9 cellular contexts compared by ENCODE assay signal in genomic region chr19:920051-920857, GRCh38. TPM values are rescaled to one million over a fixed set of nuclear protein-coding genes. Genes with fewer than 3 reads are reported as not detected.
A peak's percentile ranks its signal among the peaks of the same experiment; 100 is the strongest.
DNase-seq lines count a peak whose midpoint lies in the region; ATAC-seq, FAIRE-seq and TF ChIP-seq lines count a peak whose summit lies in the region.
"Had no signal": no experiment of that assay in that cellular context is flagged by ENCODE, and none has a peak within 500 bp of the region (broad histone marks: within the 10 kb centered on the region; RNA-seq: fewer than 3 reads in every experiment).

No MANE protein-coding gene starts in this region.

- no peaks in the 10 kb centered on the region for H3K9me2 ChIP-seq in SU-DHL-6 (replicated peaks; ENCODE audit: insufficient read depth, low read length)

- H3K79me2 ChIP-seq in ACC112 (ENCODE audit: control insufficient read depth, insufficient read depth, low read length, unreplicated experiment) (no peaks in the 10 kb centered on the region), SU-DHL-6 (ENCODE audit: insufficient read depth, low read length) (no peaks in the 10 kb centered on the region)

- DNase-seq in H7 (peak; percentile 93), adipocyte (ENCODE audit: low read depth) (peak; percentile 54), natural killer cell (peak; percentile 47), medulla oblongata (ENCODE audit: extremely low spot score) (no peak), RCC 7860 (ENCODE audit: low spot score) (no peak)

- peak overlapping the region; percentile 86 for H3K4me3 Mint-ChIP-seq in natural killer cell

- no peak overlapping the region for H2AFZ ChIP-seq in ACC112 (ENCODE audit: low read length, unreplicated experiment)
- no peak overlapping the region for H2AFZ ChIP-seq in SU-DHL-6 (ENCODE audit: low read depth, low read length, severe bottlenecking)

- no peaks in the 10 kb centered on the region for H3K36me3 Mint-ChIP-seq in natural killer cell

- peaks cover 4% of the 10 kb centered on the region; the same call in 1 of the 2 replicates for H3F3A ChIP-seq in SU-DHL-6 (ENCODE audit: insufficient read depth)

- H3K9me3 ChIP-seq in SU-DHL-6 (ENCODE audit: insufficient read depth, low read length) (no peaks in the 10 kb centered on the region), adipocyte (ENCODE audit: control insufficient read depth, low read length) (no peaks in the 10 kb centered on the region)

- peak overlapping the region; percentile 37 for H3K4me3 ChIP-seq in ACC112 (ENCODE audit: low read depth, low read length)
- H3K4me3 ChIP-seq in H7 (ENCODE audit: insufficient read depth, low read depth, low read length): peak overlapping the region; percentile 39
- H3K4me3 ChIP-seq in SU-DHL-6 (ENCODE audit: insufficient read depth, low read length, poor library complexity, severe bottlenecking): no peak overlapping the region
- no peak overlapping the region for H3K4me3 ChIP-seq in adipocyte (ENCODE audit: low read length)

- intact Hi-C loops in natural killer cell (cut with micrococcal nuclease): loop anchor here (2.0 to 10.0 kb wide), 2 partner anchors 149 to 325 kb away; partner anchors contain the start of genes ATP5F1D and MIDN

- TF ChIP-seq CTCF in SU-DHL-6 (IDR thresholded peaks at IDR 0.05; ENCODE audit: insufficient read depth, low read length, poor library complexity, severe bottlenecking) (no peak), natural killer cell (IDR thresholded peaks at IDR 0.05) (no peak)

- peak; percentile 11 to 31 (median 14) for ATAC-seq in natural killer cell
- ATAC-seq in HG03196 (IDR thresholded peaks at IDR 0.05; ENCODE audit: unreplicated experiment): no peak

- peak overlapping the region in 1 of 2 donors; percentile 21 for H3K27ac Mint-ChIP-seq in natural killer cell

- H3K36me3 ChIP-seq in ACC112 (ENCODE audit: insufficient read depth, low read length) (no peaks in the 10 kb centered on the region), H7 (replicated peaks; ENCODE audit: control insufficient read depth, insufficient read depth, low read length) (no peaks in the 10 kb centered on the region), SU-DHL-6 (ENCODE audit: low read length) (no peaks in the 10 kb centered on the region), adipocyte (ENCODE audit: control insufficient read depth, insufficient read depth, low read length, severe bottlenecking) (no peaks in the 10 kb centered on the region)

- peaks cover 10 to 14% of the 10 kb centered on the region in 2 donors for H3K4me1 Mint-ChIP-seq in natural killer cell

- H3K9ac ChIP-seq in SU-DHL-6 (ENCODE audit: low read length): no peak overlapping the region
- H3K9ac ChIP-seq in adipocyte (ENCODE audit: low read length): no peak overlapping the region

- no peaks in the 10 kb centered on the region for H3K9me3 Mint-ChIP-seq in natural killer cell

- H3K4me1 ChIP-seq in ACC112 (ENCODE audit: control insufficient read depth, insufficient read depth, low read length, unreplicated experiment) (peaks cover 5% of the 10 kb centered on the region), adipocyte (ENCODE audit: control insufficient read depth, insufficient read depth, low read length) (peaks cover 7% of the 10 kb centered on the region)

- H3K27me3 ChIP-seq in ACC112 (ENCODE audit: insufficient read depth, low read length) (peaks cover 35% of the 10 kb centered on the region), H7 (ENCODE audit: control insufficient read depth, insufficient read depth, low read length) (peaks cover 54% of the 10 kb centered on the region), SU-DHL-6 (ENCODE audit: low read length) (no peaks in the 10 kb centered on the region), adipocyte (replicated peaks; ENCODE audit: control insufficient read depth, insufficient read depth, low read length) (peaks cover 5% of the 10 kb centered on the region)

- H4K20me1 ChIP-seq in SU-DHL-6 (ENCODE audit: low read depth, low read length): no peaks in the 10 kb centered on the region

- H3K4me2 ChIP-seq in SU-DHL-6 (ENCODE audit: low read depth, low read length, poor library complexity, severe bottlenecking): peak overlapping the region; percentile 36

- FAIRE-seq in RCC 7860 (lab: Jason Lieb, UNC): no peak
- FAIRE-seq: endometrium had no signal

- H3K27ac ChIP-seq in ACC112 (ENCODE audit: low read depth, low read length) (no peak overlapping the region), SU-DHL-6 (ENCODE audit: low read depth, low read length) (no peak overlapping the region)

- H3K27me3 Mint-ChIP-seq in natural killer cell (ENCODE audit: low read depth in 2 of 2): peaks cover 0 to 5% of the 10 kb centered on the region in 2 donors

RNA-seq across cellular contexts. Expression of gene KISS1R, which starts 3.1 kb away (rescaled TPM):
- total RNA-seq in H7 (2014; rRNA removed; shearing (Covaris generic)): 0.67 and 1.4 TPM in 2 replicates
- under 1 TPM in 1 of 3 donors, not detected in 2; 0.31 TPM for total RNA-seq in natural killer cell

RNA-seq across cellular contexts. Expression of gene ARID3A, which starts 5.6 kb away (rescaled TPM):
- 85.4 and 92.6 TPM in 2 replicates for total RNA-seq in H7 (2014; rRNA removed; shearing (Covaris generic))
- 10 to 100 TPM; 15.9 to 24.6 (median 24.2) TPM for total RNA-seq in natural killer cell

RNA-seq across cellular contexts. Expression of gene R3HDM4, which starts 7.2 kb away (rescaled TPM):
- total RNA-seq in H7 (2014; rRNA removed; shearing (Covaris generic)): 47.5 and 49.9 TPM in 2 replicates
- total RNA-seq in natural killer cell: 100 to 1,000 TPM in 1 of 3 donors, 10 to 100 TPM in 2; 88.7 to 106 (median 97.8) TPM

RNA-seq across cellular contexts. Expression of gene RNU6-9, which starts 27.0 kb away (rescaled TPM):
- total RNA-seq in H7 (2014; rRNA removed; shearing (Covaris generic)): not detected in 2 replicates
- not detected for total RNA-seq in natural killer cell

RNA-seq across cellular contexts. Expression of gene MED16, which starts 27.3 kb away (rescaled TPM):
- total RNA-seq in H7 (2014; rRNA removed; shearing (Covaris generic)): 29.5 and 36.2 TPM in 2 replicates
- 10 to 100 TPM; 44.2 to 50.1 (median 44.7) TPM for total RNA-seq in natural killer cell

Comparison
In these comparisons a context has a peak if more than half of its experiments do, and no peak if none do; other contexts are left out.
1. H3K4me3 ChIP-seq: peak in ACC112 (single experiment) and H7 (single experiment); none in SU-DHL-6 (single experiment) and adipocyte (single experiment).
2. DNase-seq: peak in H7 (single experiment), adipocyte (single experiment) and natural killer cell (single experiment); none in medulla oblongata (single experiment) and RCC 7860 (single experiment).